1 cellular context compared by ENCODE assay signal in genomic region chr9:122251351-122251750, GRCh38.
TF ChIP-seq lines count a peak whose summit lies in the region.

No MANE protein-coding gene starts in this region.

TF ChIP-seq in WTC11, 78 proteins besides CTCF, POLR2A, EP300 and RAD21 (continued from another document):
- no peak for TF ChIP-seq ZNF532 (CRISPR knock-in tag; IDR thresholded peaks at IDR 0.05; ENCODE audit: borderline replicate concordance)
- no peak for TF ChIP-seq TCF7 (CRISPR knock-in tag; IDR thresholded peaks at IDR 0.05; ENCODE audit: low read depth)
- no peak for TF ChIP-seq ATF1 (CRISPR knock-in tag; IDR thresholded peaks at IDR 0.05)
